15 cellular contexts compared by ENCODE assay signal in genomic region chr9:120839146-120839545, GRCh38. TPM values are rescaled to one million over a fixed set of nuclear protein-coding genes. Genes with fewer than 3 reads are reported as not detected.
A peak's percentile ranks its signal among the peaks of the same experiment; 100 is the strongest.
DNase-seq lines count a peak whose midpoint lies in the region; ATAC-seq, FAIRE-seq and TF ChIP-seq lines count a peak whose summit lies in the region.
"Had no signal": no experiment of that assay in that cellular context is flagged by ENCODE, and none has a peak within 500 bp of the region (broad histone marks: within the 10 kb centered on the region; RNA-seq: fewer than 3 reads in every experiment).

No MANE protein-coding gene starts in this region.

- intact Hi-C loops in K562 (cut with micrococcal nuclease) = no loop called here

- CTCF ChIA-PET in K562 (lab: Yijun Ruan, JAX; ENCODE audit: low intra/inter-chr PET ratio) = no interaction called here

- H3K9me3 Mint-ChIP-seq in natural killer cell treated with Interleukin-12 subunit alpha and Interleukin-12 subunit beta and Interleukin-15 and Interleukin-18, amount 100 ng/mL, for 72 hours = no peaks in the 10 kb centered on the region
- H3K9me3 Mint-ChIP-seq: activated naive CD4-positive, alpha-beta T cell treated with anti-CD3 and anti-CD28 coated beads, Interleukin-2, amount 10 ng/mL, durations not matched to agents 7 days and 5 days had no signal

- peak overlapping the region; percentile 14 for H3K4me3 Mint-ChIP-seq in natural killer cell treated with Interleukin-12 subunit alpha and Interleukin-12 subunit beta and Interleukin-15 and Interleukin-18, amount 100 ng/mL, for 72 hours
- H3K4me3 Mint-ChIP-seq: activated naive CD4-positive, alpha-beta T cell treated with anti-CD3 and anti-CD28 coated beads, Interleukin-2, amount 10 ng/mL, durations not matched to agents 7 days and 5 days had no signal

- peaks cover 12% of the 10 kb centered on the region for H3K36me3 Mint-ChIP-seq in natural killer cell treated with Interleukin-12 subunit alpha and Interleukin-12 subunit beta and Interleukin-15 and Interleukin-18, amount 100 ng/mL, for 72 hours

- H3K4me2 ChIP-seq in DND-41 (ENCODE audit: insufficient read depth, low read length) (0 out of 2 replicates have a peak overlapping the region, but pooled peaks have one; percentile 7), K562 (ENCODE audit: insufficient read depth, low read length) (peak overlapping the region; percentile 34)

- no peak for DNase-seq in DND-41
- peak; percentile 12 for DNase-seq in LHCN-M2 (ENCODE audit: low read depth)
- no peak for DNase-seq in K562 (ENCODE audit: extremely low read depth in 1 of 4, low spot score in 3 of 4)
- DNase-seq in natural killer cell treated with Interleukin-12 subunit alpha and Interleukin-12 subunit beta and Interleukin-15 and Interleukin-18, amount 100 ng/mL, for 72 hours (ENCODE audit: low spot score) = no peak
- DNase-seq in AG20443 (ENCODE audit: low spot score) = no peak
- DNase-seq: activated naive CD4-positive, alpha-beta T cell treated with anti-CD3 and anti-CD28 coated beads, Interleukin-2, amount 10 ng/mL, durations not matched to agents 7 days and 5 days; dermis blood vessel endothelial cell; foreskin fibroblast; NCI-H1417; NCI-H446 treated with DMSO at 0.1 percent for 48 hours had no signal

- 22% methylated on average over 2 of the region's 2 CpGs for WGBS in K562 (ENCODE audit: insufficient coverage, low coverage, missing lambda C conversion rate)

- peaks cover 39 to 41% of the 10 kb centered on the region in 2 donors for H3K4me1 Mint-ChIP-seq in natural killer cell treated with Interleukin-12 subunit alpha and Interleukin-12 subunit beta and Interleukin-15 and Interleukin-18, amount 100 ng/mL, for 72 hours (ENCODE audit: low read depth in 2 of 2)

- TF ChIP-seq CTCF in DND-41 (IDR thresholded peaks at IDR 0.05; ENCODE audit: borderline replicate concordance, extremely low read depth, low read length, poor library complexity, severe bottlenecking) (no peak), K562 (IDR thresholded peaks at IDR 0.05 in 2 of 3, conservative IDR thresholded peaks at IDR 0.05 in 1 of 3; ENCODE audit: insufficient read depth in 2 of 3, low read depth in 1 of 3, low read length in 3 of 3) (no peak)

- no peak for TF ChIP-seq RAD21 in K562 (CRISPR knock-in tag; conservative IDR thresholded peaks at IDR 0.05 in 1 of 2, IDR thresholded peaks at IDR 0.05 in 1 of 2)

- ATAC-seq in DND-41 (ENCODE audit: insufficient read depth, low read depth) (no peak), K562 (no peak), HG03520 (IDR thresholded peaks at IDR 0.05; ENCODE audit: unreplicated experiment) (no peak), HG03139 (IDR thresholded peaks at IDR 0.05; ENCODE audit: unreplicated experiment) (no peak)
- no peak for ATAC-seq in natural killer cell treated with Interleukin-12 subunit alpha and Interleukin-12 subunit beta and Interleukin-15 and Interleukin-18, amount 100 ng/mL, for 72 hours
- ATAC-seq: activated CD4-positive, CD25-positive, alpha-beta regulatory T cell treated with anti-CD3 and anti-CD28 coated beads, Interleukin-2, amount 50 U/mL, for 24 hours; sciatic nerve had no signal

- peak overlapping the region; percentile 5 to 7 for H3K27ac Mint-ChIP-seq in natural killer cell treated with Interleukin-12 subunit alpha and Interleukin-12 subunit beta and Interleukin-15 and Interleukin-18, amount 100 ng/mL, for 72 hours
- H3K27ac Mint-ChIP-seq: activated naive CD4-positive, alpha-beta T cell treated with anti-CD3 and anti-CD28 coated beads, Interleukin-2, amount 10 ng/mL, durations not matched to agents 7 days and 5 days had no signal

- no peak overlapping the region for H3K9ac ChIP-seq in DND-41 (ENCODE audit: low read depth, low read length)
- H3K9ac ChIP-seq in K562 (ENCODE audit: insufficient read depth in 1 of 2, low read depth in 2 of 2, low read length in 2 of 2) = peak overlapping the region; percentile 3 to 41; a peak in 3 of 4 replicates

- no peak for FAIRE-seq in K562 (lab: Jason Lieb, UNC)
- FAIRE-seq: islet of Langerhans had no signal

- no peak for TF ChIP-seq POLR2A in K562 (conservative IDR thresholded peaks at IDR 0.05)

- H3K27me3 Mint-ChIP-seq in natural killer cell treated with Interleukin-12 subunit alpha and Interleukin-12 subunit beta and Interleukin-15 and Interleukin-18, amount 100 ng/mL, for 72 hours = no peaks in the 10 kb centered on the region
- H3K27me3 Mint-ChIP-seq: activated naive CD4-positive, alpha-beta T cell treated with anti-CD3 and anti-CD28 coated beads, Interleukin-2, amount 10 ng/mL, durations not matched to agents 7 days and 5 days had no signal

- H3K9me3 ChIP-seq in DND-41 (ENCODE audit: insufficient read depth, low read length, severe bottlenecking) = no peaks in the 10 kb centered on the region
- H3K9me3 ChIP-seq in K562 (replicated peaks; ENCODE audit: control insufficient read depth, insufficient read depth, low read depth, low read length) = no peaks in the 10 kb centered on the region

- in situ Hi-C loops in K562 (cut with MboI) = no loop called here

- H3K4me3 ChIP-seq in DND-41 (ENCODE audit: low read depth in 1 of 2, low read length in 2 of 2) (no peak overlapping the region), K562 (no peak overlapping the region)

- H4K20me1 ChIP-seq in DND-41 (ENCODE audit: insufficient read depth, low read length) = peaks cover 4% of the 10 kb centered on the region; the same call in 1 of the 2 replicates
- H4K20me1 ChIP-seq in K562 (replicated peaks; ENCODE audit: control insufficient read depth, insufficient read depth, low read length) = no peaks in the 10 kb centered on the region; the same call in 1 of the 2 replicates

- POLR2A ChIA-PET in K562 (lab: Yijun Ruan, JAX) = interaction anchor here (1.1 to 2.0 kb wide), 4 partner anchors 16 to 34 kb away, joined by 3 to 7 read pairs (median 4); no protein-coding TSS in a partner anchor

- peaks cover 15% of the 10 kb centered on the region for H3K36me3 ChIP-seq in DND-41 (ENCODE audit: insufficient read depth, low read length)
- H3K36me3 ChIP-seq in K562 (ENCODE audit: control insufficient read depth, insufficient read depth, low read length) = peaks cover 58% of the 10 kb centered on the region

- H3K9me1 ChIP-seq in K562 (ENCODE audit: control insufficient read depth, insufficient read depth, low read length) = peaks cover 4% of the 10 kb centered on the region

- no TSS peak for BruUV-seq in K562 (replicated peaks; lab: Mats Ljungman, UMichigan)

- H3K27ac ChIP-seq in DND-41 (ENCODE audit: low read length) (no peak overlapping the region; the same call in 1 of the 2 replicates), K562 (ENCODE audit: extremely low read depth, low read depth, low read length) (peak overlapping the region; percentile 24; the same call in 2 of the 3 replicates)

- H2AFZ ChIP-seq in DND-41 (ENCODE audit: low read depth, low read length) (no peak overlapping the region), K562 (ENCODE audit: low read depth, low read length) (no peak overlapping the region)

- H3K4me1 ChIP-seq in DND-41 (ENCODE audit: insufficient read depth, low read length) (peaks cover 27% of the 10 kb centered on the region), K562 (replicated peaks in 1 of 2; ENCODE audit: control insufficient read depth in 2 of 2, insufficient read depth in 2 of 2, low read length in 2 of 2) (peaks cover 31 to 37% of the 10 kb centered on the region in 2 experiments)

- TF ChIP-seq EP300 in K562 (IDR thresholded peaks at IDR 0.05; ENCODE audit: low read length) = no peak

- H3K79me2 ChIP-seq in DND-41 (ENCODE audit: insufficient read depth, low read length) = peaks cover 76% of the 10 kb centered on the region
- peaks cover 91% of the 10 kb centered on the region for H3K79me2 ChIP-seq in K562 (ENCODE audit: control insufficient read depth, insufficient read depth, low read length)

- H3K27me3 ChIP-seq in DND-41 (ENCODE audit: insufficient read depth, low read length, poor library complexity) (no peaks in the 10 kb centered on the region), K562 (ENCODE audit: control insufficient read depth in 2 of 2, insufficient read depth in 2 of 2, low read length in 2 of 2) (no peaks in the 10 kb centered on the region)

RNA-seq across cellular contexts. Expression of gene PSMD5, which starts 3.6 kb away (rescaled TPM):
- total RNA-seq in LHCN-M2 (2014; rRNA removed) = 26.9 and 29.0 TPM in 2 replicates
- 16.0 TPM for polyA plus RNA-seq in LHCN-M2 (2012)
- 59.3 and 197 TPM in 2 replicates for total RNA-seq in K562 (2011; cell fraction: chromatin; rRNA removed; ENCODE audit: low replicate concordance)
- total RNA-seq in K562 (2011; cell fraction: nucleolus; rRNA removed) = 30.2 and 45.4 TPM in 2 replicates
- 90.6 and 121 TPM in 2 replicates for total RNA-seq in K562 (2011; cell fraction: nucleoplasm; rRNA removed)
- 51.0 and 55.3 TPM in 2 replicates for total RNA-seq in K562 (2014; rRNA removed)
- 76.3 and 83.0 TPM in 2 replicates for total RNA-seq in K562 (2014; rRNA removed; fragmentation: Illumina TruSeq; extraction: Trizol)
- total RNA-seq in K562 (2015; rRNA removed; fragmentation: Illumina TruSeq; extraction: Trizol) = 65.1 and 72.5 TPM in 2 replicates
- total RNA-seq in K562 (2021) = 136 and 148 TPM in 2 replicates
- polyA plus RNA-seq in K562 (2011; rRNA removed) = 107 and 148 TPM in 2 replicates
- 39.0 and 70.9 TPM in 2 replicates for polyA plus RNA-seq in K562 (2011; cell fraction: cytosol; rRNA removed)
- 34.5 and 37.0 TPM in 2 replicates for polyA plus RNA-seq in K562 (2011; cell fraction: nucleus; rRNA removed)
- 54.7 and 61.5 TPM in 2 replicates for polyA plus RNA-seq in K562 (2012)
- polyA plus RNA-seq in K562 (2014; fragmentation: Illumina TruSeq; extraction: Trizol) = 90.1 and 114 TPM in 2 replicates
- polyA plus RNA-seq in K562 (2014; fragmentation: Nextera tagmentation; extraction: Ambion mirVana) = 10 to 100 TPM; 46.4 to 60.9 TPM
- polyA plus RNA-seq in K562 (2014; rRNA removed) = 89.4 and 95.6 TPM in 2 replicates
- polyA minus RNA-seq in K562 (2011; rRNA and poly(A)+ RNA removed) = 115 and 116 TPM in 2 replicates
- 48.7 and 58.2 TPM in 2 replicates for polyA minus RNA-seq in K562 (2011; cell fraction: cytosol; rRNA and poly(A)+ RNA removed)
- polyA minus RNA-seq in K562 (2011; cell fraction: nucleus; rRNA and poly(A)+ RNA removed) = 28.4 and 53.9 TPM in 2 replicates
- total RNA-seq in natural killer cell treated with Interleukin-12 subunit alpha and Interleukin-12 subunit beta and Interleukin-15 and Interleukin-18, amount 100 ng/mL, for 72 hours = 10 to 100 TPM; 59.5 to 70.4 TPM

RNA-seq across cellular contexts. Expression of gene PHF19, which starts 37.8 kb away (rescaled TPM):
- total RNA-seq in LHCN-M2 (2014; rRNA removed) = 77.5 and 79.1 TPM in 2 replicates
- polyA plus RNA-seq in LHCN-M2 (2012) = 82.9 TPM
- 622 and 1,187 TPM in 2 replicates for total RNA-seq in K562 (2011; cell fraction: chromatin; rRNA removed; ENCODE audit: low replicate concordance)
- total RNA-seq in K562 (2011; cell fraction: nucleolus; rRNA removed) = 570 and 625 TPM in 2 replicates
- 592 and 663 TPM in 2 replicates for total RNA-seq in K562 (2011; cell fraction: nucleoplasm; rRNA removed)
- total RNA-seq in K562 (2014; rRNA removed) = 255 and 312 TPM in 2 replicates
- total RNA-seq in K562 (2014; rRNA removed; fragmentation: Illumina TruSeq; extraction: Trizol) = 191 and 211 TPM in 2 replicates
- total RNA-seq in K562 (2015; rRNA removed; fragmentation: Illumina TruSeq; extraction: Trizol) = 240 and 241 TPM in 2 replicates
- total RNA-seq in K562 (2021) = 372 and 373 TPM in 2 replicates
- polyA plus RNA-seq in K562 (2011; rRNA removed) = 403 and 414 TPM in 2 replicates
- 475 and 721 TPM in 2 replicates for polyA plus RNA-seq in K562 (2011; cell fraction: cytosol; rRNA removed)
- 1,109 and 1,436 TPM in 2 replicates for polyA plus RNA-seq in K562 (2011; cell fraction: nucleus; rRNA removed)
- 275 and 342 TPM in 2 replicates for polyA plus RNA-seq in K562 (2012)
- 292 and 365 TPM in 2 replicates for polyA plus RNA-seq in K562 (2014; fragmentation: Illumina TruSeq; extraction: Trizol)
- polyA plus RNA-seq in K562 (2014; fragmentation: Nextera tagmentation; extraction: Ambion mirVana) = 100 to 1,000 TPM in 1 of 2 experiments, 10 to 100 TPM in 1; 95.8 to 140 TPM
- 312 TPM in 2 replicates for polyA plus RNA-seq in K562 (2014; rRNA removed)
- 333 and 440 TPM in 2 replicates for polyA minus RNA-seq in K562 (2011; rRNA and poly(A)+ RNA removed)
- polyA minus RNA-seq in K562 (2011; cell fraction: cytosol; rRNA and poly(A)+ RNA removed) = 286 and 300 TPM in 2 replicates
- 297 and 330 TPM in 2 replicates for polyA minus RNA-seq in K562 (2011; cell fraction: nucleus; rRNA and poly(A)+ RNA removed)
- 100 to 1,000 TPM in 1 of 2 donors, 10 to 100 TPM in 1; 97.4 to 177 TPM for total RNA-seq in natural killer cell treated with Interleukin-12 subunit alpha and Interleukin-12 subunit beta and Interleukin-15 and Interleukin-18, amount 100 ng/mL, for 72 hours

RNA-seq across cellular contexts. Expression of gene FBXW2, which starts 45.9 kb away (rescaled TPM):
- total RNA-seq in LHCN-M2 (2014; rRNA removed) (19.0 and 22.2 TPM in 2 replicates), K562 (2014; rRNA removed) (24.5 and 26.8 TPM in 2 replicates), K562 (2014; rRNA removed; fragmentation: Illumina TruSeq; extraction: Trizol) (31.3 and 35.6 TPM in 2 replicates), K562 (2015; rRNA removed; fragmentation: Illumina TruSeq; extraction: Trizol) (27.6 and 28.1 TPM in 2 replicates), K562 (2021) (46.7 and 50.0 TPM in 2 replicates)
- polyA plus RNA-seq in LHCN-M2 (2012) = 28.8 TPM
- total RNA-seq in K562 (2011; cell fraction: chromatin; rRNA removed; ENCODE audit: low replicate concordance) = 68.9 and 132 TPM in 2 replicates
- total RNA-seq in K562 (2011; cell fraction: nucleolus; rRNA removed) = 44.0 and 45.8 TPM in 2 replicates
- total RNA-seq in K562 (2011; cell fraction: nucleoplasm; rRNA removed) = 87.5 and 126 TPM in 2 replicates
- polyA plus RNA-seq in K562 (2011; rRNA removed) (50.2 and 57.8 TPM in 2 replicates), K562 (2014; fragmentation: Illumina TruSeq; extraction: Trizol) (28.0 and 29.9 TPM in 2 replicates), K562 (2014; fragmentation: Nextera tagmentation; extraction: Ambion mirVana) (1 to 10 TPM; 2.5 to 2.9 TPM), K562 (2014; rRNA removed) (40.6 and 46.9 TPM in 2 replicates)
- 24.2 and 45.4 TPM in 2 replicates for polyA plus RNA-seq in K562 (2011; cell fraction: cytosol; rRNA removed)
- polyA plus RNA-seq in K562 (2011; cell fraction: nucleus; rRNA removed) = 52.8 and 54.2 TPM in 2 replicates
- polyA plus RNA-seq in K562 (2012) = 14.4 and 22.9 TPM in 2 replicates
- polyA minus RNA-seq in K562 (2011; rRNA and poly(A)+ RNA removed) = 72.2 and 86.8 TPM in 2 replicates
- 17.1 and 20.9 TPM in 2 replicates for polyA minus RNA-seq in K562 (2011; cell fraction: cytosol; rRNA and poly(A)+ RNA removed)
- 35.3 and 73.3 TPM in 2 replicates for polyA minus RNA-seq in K562 (2011; cell fraction: nucleus; rRNA and poly(A)+ RNA removed)
- total RNA-seq in natural killer cell treated with Interleukin-12 subunit alpha and Interleukin-12 subunit beta and Interleukin-15 and Interleukin-18, amount 100 ng/mL, for 72 hours = 100 to 1,000 TPM in 1 of 2 donors, 10 to 100 TPM in 1; 73.6 to 105 TPM
